21 cellular contexts compared by ENCODE assay signal in the genomic region with DNA sequence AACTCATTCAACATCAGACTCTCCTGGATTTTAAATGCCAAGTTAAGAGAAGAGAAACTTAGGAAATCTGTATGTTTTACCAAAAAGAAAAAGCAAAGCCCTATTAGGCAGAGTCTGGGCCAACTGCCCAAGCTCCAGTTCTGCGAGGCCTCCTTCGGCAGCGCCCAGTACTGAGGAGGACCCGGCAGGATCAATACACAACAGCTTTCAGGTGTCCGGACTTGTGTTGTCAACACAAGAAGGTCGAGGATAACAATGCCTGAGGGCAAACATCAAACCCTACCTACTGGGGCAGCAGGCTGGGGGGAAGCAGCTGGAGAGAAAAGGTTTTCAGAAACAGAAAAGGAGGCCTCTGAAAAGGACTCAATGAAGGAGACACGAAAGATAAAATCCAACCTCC.
"Had no signal": no experiment of that assay in that cellular context is flagged by ENCODE, and none has a peak within 500 bp of the region (broad histone marks: within the 10 kb centered on the region; RNA-seq: fewer than 3 reads in every experiment).

No MANE protein-coding gene starts in this region.

- H3K9me3 ChIP-seq: left ventricle myocardium inferior, lower lobe of right lung, prostate gland, right lobe of liver, suprapubic skin, thyroid gland had no signal

- H3K9me3 Mint-ChIP-seq: memory B cell; mesothelial cell of epicardium; natural killer cell; neural crest cell; stimulated activated effector memory CD8-positive, alpha-beta T cell treated with anti-CD3 and anti-CD28 coated beads, Interleukin-12 subunit alpha, Interleukin-12 subunit beta, amount 100 ng/mL, for 72 hours; type B pancreatic cell had no signal

- H3K4me1 Mint-ChIP-seq: mesothelial cell of epicardium; natural killer cell; stimulated activated effector memory CD8-positive, alpha-beta T cell treated with anti-CD3 and anti-CD28 coated beads, Interleukin-12 subunit alpha, Interleukin-12 subunit beta, amount 100 ng/mL, for 72 hours had no signal

- H3K27me3 ChIP-seq: right lobe of liver, thyroid gland had no signal

- H3K27ac Mint-ChIP-seq: memory B cell; mesothelial cell of epicardium; natural killer cell; stimulated activated effector memory CD8-positive, alpha-beta T cell treated with anti-CD3 and anti-CD28 coated beads, Interleukin-12 subunit alpha, Interleukin-12 subunit beta, amount 100 ng/mL, for 72 hours; type B pancreatic cell had no signal

- H3K9ac ChIP-seq: parathyroid adenoma had no signal

- H3K36me3 Mint-ChIP-seq: memory B cell; mesothelial cell of epicardium; natural killer cell; stimulated activated effector memory CD8-positive, alpha-beta T cell treated with anti-CD3 and anti-CD28 coated beads, Interleukin-12 subunit alpha, Interleukin-12 subunit beta, amount 100 ng/mL, for 72 hours; type B pancreatic cell had no signal

- H3K27ac ChIP-seq: foreskin keratinocyte, left ventricle myocardium inferior, lower lobe of right lung, parathyroid adenoma, prostate gland, right lobe of liver, suprapubic skin, thyroid gland had no signal

- H3K4me3 Mint-ChIP-seq: memory B cell; mesothelial cell of epicardium; natural killer cell; neural crest cell; stimulated activated effector memory CD8-positive, alpha-beta T cell treated with anti-CD3 and anti-CD28 coated beads, Interleukin-12 subunit alpha, Interleukin-12 subunit beta, amount 100 ng/mL, for 72 hours; type B pancreatic cell had no signal

- DNase-seq: effector memory CD4-positive, alpha-beta T cell; foreskin keratinocyte; kidney; left cardiac atrium; left ventricle myocardium inferior; lower lobe of right lung; natural killer cell; nucleus accumbens; right lobe of liver; stimulated activated CD4-positive, alpha-beta T cell treated with anti-CD3 and anti-CD28 coated beads, Interleukin-4, amount 100 ng/mL, for 1 hour; stimulated activated CD8-positive, alpha-beta memory T cell treated with anti-CD3 and anti-CD28 coated beads, Interleukin-4, amount 100 ng/mL, for 48 hours; stimulated activated naive CD8-positive, alpha-beta T cell treated with anti-CD3 and anti-CD28 coated beads, Interleukin-15, Interleukin-2, amounts not matched to agents 100 U/mL and 50 U/mL, for 24 hours; thyroid gland had no signal

- H3K4me3 ChIP-seq: left ventricle myocardium inferior, lower lobe of right lung, prostate gland, right lobe of liver, suprapubic skin, thyroid gland had no signal

- H3K36me3 ChIP-seq: left ventricle myocardium inferior, lower lobe of right lung, prostate gland, right lobe of liver, suprapubic skin, thyroid gland had no signal

- H3K4me1 ChIP-seq: foreskin keratinocyte, left ventricle myocardium inferior, lower lobe of right lung, parathyroid adenoma, prostate gland, right lobe of liver, suprapubic skin, thyroid gland had no signal
